ENCODE assay signal across 19 cellular contexts in the genomic region with DNA sequence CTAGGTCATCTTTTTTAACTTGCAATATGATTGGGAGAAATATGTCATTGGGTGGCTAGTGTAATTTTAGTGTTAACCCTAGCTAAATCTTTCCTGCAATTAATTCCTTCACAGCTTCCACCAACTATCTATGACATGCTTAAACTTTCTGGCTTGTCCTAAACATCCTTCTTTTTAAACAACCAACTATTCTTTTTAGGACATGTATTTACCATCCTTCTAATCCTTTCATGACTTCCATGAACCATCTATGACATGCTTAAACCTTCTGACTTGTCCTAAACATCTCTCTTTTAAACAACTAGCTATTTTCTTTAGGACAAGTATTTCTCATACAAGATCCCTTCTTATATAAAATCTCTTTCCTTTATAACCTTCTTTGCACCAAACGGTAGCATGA.
DNase-seq lines count a peak whose midpoint lies in the region; ATAC-seq, FAIRE-seq and TF ChIP-seq lines count a peak whose summit lies in the region.
"Had no signal": no experiment of that assay in that cellular context is flagged by ENCODE, and none has a peak within 500 bp of the region (broad histone marks: within the 10 kb centered on the region; RNA-seq: fewer than 3 reads in every experiment).

No MANE protein-coding gene starts in this region.

- peaks cover 31% of the 10 kb centered on the region for H3K36me3 Mint-ChIP-seq in nephron progenitor cell (ENCODE audit: low read depth)
- H3K36me3 Mint-ChIP-seq in T-helper 2 cell treated with Interferon-gamma antibody and Interleukin-4, amounts not matched to agents 5 μg/mL and 100 μg/mL, for 36 hours (ENCODE audit: low read depth) = no peaks in the 10 kb centered on the region
- H3K36me3 Mint-ChIP-seq: CD14-positive monocyte; CD8-positive, alpha-beta T cell had no signal

- no peaks in the 10 kb centered on the region for H3K4me1 Mint-ChIP-seq in nephron progenitor cell
- H3K4me1 Mint-ChIP-seq in T-helper 2 cell treated with Interferon-gamma antibody and Interleukin-4, amounts not matched to agents 5 μg/mL and 100 μg/mL, for 36 hours (ENCODE audit: low read depth) = no peaks in the 10 kb centered on the region
- H3K4me1 Mint-ChIP-seq: CD14-positive monocyte had no signal

- H3K27me3 Mint-ChIP-seq in nephron progenitor cell (ENCODE audit: low read depth, poor library complexity) = peaks cover 9% of the 10 kb centered on the region
- no peaks in the 10 kb centered on the region for H3K27me3 Mint-ChIP-seq in T-helper 2 cell treated with Interferon-gamma antibody and Interleukin-4, amounts not matched to agents 5 μg/mL and 100 μg/mL, for 36 hours (ENCODE audit: low read depth)

- H3K23me2 ChIP-seq in H1 (ENCODE audit: low read depth, low read length) = no peaks in the 10 kb centered on the region

- H3K23ac ChIP-seq in H1 (ENCODE audit: insufficient read length) = no peak overlapping the region

- no peak for TF ChIP-seq EP300 in H1 (IDR thresholded peaks at IDR 0.05; ENCODE audit: borderline replicate concordance in 1 of 2, low read depth in 2 of 2, low read length in 2 of 2)

- no peak overlapping the region for H3K14ac ChIP-seq in H1 (ENCODE audit: insufficient read length)

- no peak overlapping the region for H2AK5ac ChIP-seq in H1 (ENCODE audit: low read depth, low read length)

- TF ChIP-seq CTCF in H1 (IDR thresholded peaks at IDR 0.05; ENCODE audit: control extremely low read depth in 1 of 3, insufficient read depth in 1 of 3, low read depth in 1 of 3, low read length in 3 of 3) (no peak), nephron progenitor cell (IDR thresholded peaks at IDR 0.05) (no peak)

- no peaks in the 10 kb centered on the region for H3K4me1 ChIP-seq in H1 (replicated peaks in 1 of 4; ENCODE audit: control insufficient read depth in 3 of 4, insufficient read depth in 4 of 4, low read length in 3 of 4)
- H3K4me1 ChIP-seq: HAP-1 had no signal

- H3K27ac ChIP-seq in H1 (ENCODE audit: low read depth, low read length) = no peak overlapping the region
- H3K27ac ChIP-seq: KMS-11 had no signal

- TF ChIP-seq RAD21 in H1 (IDR thresholded peaks at IDR 0.05 in 1 of 2, conservative IDR thresholded peaks at IDR 0.05 in 1 of 2; ENCODE audit: low read depth in 2 of 2, low read length in 2 of 2) = no peak

- H3K9me3 ChIP-seq in H1 (ENCODE audit: insufficient read depth in 2 of 2, low read depth in 1 of 2, low read length in 1 of 2) = peaks cover 67 to 71% of the 10 kb centered on the region in 2 experiments

- no peak for TF ChIP-seq POLR2A in H1 (IDR thresholded peaks at IDR 0.05; ENCODE audit: control extremely low read depth in 1 of 2, low read depth in 2 of 2, low read length in 2 of 2)

- H4K8ac ChIP-seq in H1 (ENCODE audit: extremely low read depth, insufficient read depth, low read length) = no peak overlapping the region

- H3K36me3 ChIP-seq in H1 (ENCODE audit: control insufficient read depth in 2 of 4, insufficient read depth in 4 of 4, low read length in 3 of 4) = peaks cover 0 to 3% (median 0%) of the 10 kb centered on the region in 4 experiments; a peak in 2 of 8 replicates
- H3K36me3 ChIP-seq: HAP-1 had no signal

- peaks cover 0 to 1% (median 0%) of the 10 kb centered on the region in 4 experiments; a peak in 1 of 7 replicates for H3K27me3 ChIP-seq in H1 (replicated peaks in 1 of 4; ENCODE audit: control insufficient read depth in 3 of 4, extremely low read depth in 1 of 4, insufficient read depth in 3 of 4, low read length in 3 of 4)

- no peak overlapping the region for H2AFZ ChIP-seq in H1 (ENCODE audit: low read length)

- no peak overlapping the region for H3K4me2 ChIP-seq in H1 (ENCODE audit: insufficient read depth in 1 of 2, low read depth in 2 of 2, low read length in 2 of 2)
- H3K4me2 ChIP-seq: KMS-11 had no signal

- H2BK5ac ChIP-seq in H1 (ENCODE audit: low read depth, low read length) = no peak overlapping the region

- no peak overlapping the region for H2BK120ac ChIP-seq in H1 (replicated peaks; ENCODE audit: low read depth, low read length)

- no peak overlapping the region for H3K56ac ChIP-seq in H1 (replicated peaks; ENCODE audit: insufficient read length, low read depth, low read length)

- H4K20me1 ChIP-seq in H1 (replicated peaks in 1 of 2; ENCODE audit: control insufficient read depth in 1 of 2, insufficient read depth in 2 of 2, low read length in 2 of 2) = no peaks in the 10 kb centered on the region

- POLR2A ChIA-PET in H1 (lab: Charles Lee; ENCODE audit: partially characterized antibody) = no interaction called here

- no peak overlapping the region for H3K4me3 Mint-ChIP-seq in nephron progenitor cell
- no peak overlapping the region for H3K4me3 Mint-ChIP-seq in T-helper 2 cell treated with Interferon-gamma antibody and Interleukin-4, amounts not matched to agents 5 μg/mL and 100 μg/mL, for 36 hours
- H3K4me3 Mint-ChIP-seq: CD14-positive monocyte; CD8-positive, alpha-beta T cell; HFFc6 had no signal

- H2BK12ac ChIP-seq in H1 (ENCODE audit: low read depth, low read length) = no peak overlapping the region

- no peak overlapping the region for H2BK20ac ChIP-seq in H1 (ENCODE audit: low read length)

- H3K4ac ChIP-seq in H1 (replicated peaks; ENCODE audit: insufficient read length, low read depth, low read length) = no peak overlapping the region

- no peak for FAIRE-seq in H1 (lab: Jason Lieb, UNC)
- FAIRE-seq: HepG2, HTR-8/SVneo had no signal

- no peak overlapping the region for H4K5ac ChIP-seq in H1 (ENCODE audit: insufficient read length, low read depth, low read length)

- H3K79me1 ChIP-seq in H1 (ENCODE audit: low read depth, low read length) = no peaks in the 10 kb centered on the region

- CTCF ChIA-PET in H1 (lab: Charles Lee; ENCODE audit: partially characterized antibody) = no interaction called here

- H3K79me2 ChIP-seq in H1 (ENCODE audit: control insufficient read depth in 1 of 2, insufficient read depth in 2 of 2, low read length in 2 of 2) = no peaks in the 10 kb centered on the region

- no peak for ATAC-seq in GM18909 (IDR thresholded peaks at IDR 0.05; ENCODE audit: poor library complexity, unreplicated experiment)
- ATAC-seq: CD8-positive, alpha-beta T cell; HepG2 had no signal

- WGBS in H1 (ENCODE audit: extremely low coverage in 1 of 2, insufficient coverage in 1 of 2, insufficient read length in 1 of 2, insufficient replicate concordance in 2 of 2, low coverage in 1 of 2, low lambda C conversion rate in 2 of 2, missing lambda C conversion rate in 1 of 2), 2 experiments = 82% methylated on average over 1 of the region's 1 CpG; no CpG with 5 or more reads in 1 of the 2 experiments

- no peak overlapping the region for H2BK15ac ChIP-seq in H1 (ENCODE audit: low read length)

- no peak overlapping the region for H4K91ac ChIP-seq in H1 (replicated peaks; ENCODE audit: insufficient read length, low read length)

- H3K18ac ChIP-seq in H1 (ENCODE audit: extremely low read depth, low read length) = no peak overlapping the region

- H3K9ac ChIP-seq in H1 (replicated peaks in 1 of 4; ENCODE audit: extremely low read depth in 1 of 4, low read depth in 3 of 4, low read length in 3 of 4) = no peak overlapping the region
- H3K9ac ChIP-seq: KMS-11 had no signal

- H3K27ac Mint-ChIP-seq in nephron progenitor cell = no peak overlapping the region
- no peak overlapping the region for H3K27ac Mint-ChIP-seq in T-helper 2 cell treated with Interferon-gamma antibody and Interleukin-4, amounts not matched to agents 5 μg/mL and 100 μg/mL, for 36 hours
- H3K27ac Mint-ChIP-seq: CD14-positive monocyte; CD8-positive, alpha-beta T cell; HFFc6 had no signal

- peak; percentile 0 for DNase-seq in A172 (ENCODE audit: low spot score)
- peak; percentile 16 for DNase-seq in DMS114 treated with DMSO at 0.1 percent for 48 hours (lab: John Stamatoyannopoulos, UW; ENCODE audit: unreplicated experiment)
- DNase-seq in LHCN-M2 (ENCODE audit: low read depth) = peak; percentile 0
- no peak for DNase-seq in H1 (ENCODE audit: low read depth in 1 of 2, low spot score in 2 of 2)
- DNase-seq in superior temporal gyrus (ENCODE audit: extremely low spot score) = no peak
- DNase-seq in nephron progenitor cell = no peak
- DNase-seq in T-helper 2 cell treated with Interferon-gamma antibody and Interleukin-4, amounts not matched to agents 5 μg/mL and 100 μg/mL, for 36 hours (ENCODE audit: low spot score) = no peak
- DNase-seq: CD8-positive, alpha-beta T cell; COR-L47; DND-41; GDM1; GOT3; HFFc6 had no signal

- H3K4me3 ChIP-seq in H1 (ENCODE audit: extremely low read depth in 1 of 4, insufficient read depth in 2 of 4, low read depth in 3 of 4, low read length in 4 of 4) = no peak overlapping the region
- H3K4me3 ChIP-seq: HAP-1 had no signal

- H3K9me3 Mint-ChIP-seq in nephron progenitor cell = peaks cover 86% of the 10 kb centered on the region
- peaks cover 56% of the 10 kb centered on the region for H3K9me3 Mint-ChIP-seq in T-helper 2 cell treated with Interferon-gamma antibody and Interleukin-4, amounts not matched to agents 5 μg/mL and 100 μg/mL, for 36 hours

TF ChIP-seq in H1, 55 proteins besides CTCF, POLR2A, EP300 and RAD21:
- no peak for TF ChIP-seq SP1 (IDR thresholded peaks at IDR 0.05; ENCODE audit: low read depth, low read length)
- 0 out of 2 replicates have a peak, but pooled peaks have one; percentile 34 for TF ChIP-seq CBX5 (IDR thresholded peaks at IDR 0.05; ENCODE audit: low read depth, low read length)
- no peak for TF ChIP-seq SIRT6 (IDR thresholded peaks at IDR 0.05; ENCODE audit: low read length)
- no peak for TF ChIP-seq TAF7 (optimal IDR thresholded peaks at IDR 0.05; ENCODE audit: borderline replicate concordance, low read depth, low read length)
TF ChIP-seq in H1: peak in this region for 1.

Comparison
In these comparisons a context has a peak if more than half of its experiments do, and no peak if none do; other contexts are left out.
1. DNase-seq: peak in A172 (single experiment), DMS114 treated with DMSO at 0.1 percent for 48 hours (single experiment) and LHCN-M2 (single experiment); none in H1 (0 of 2), superior temporal gyrus (single experiment), nephron progenitor cell (single experiment) and T-helper 2 cell treated with Interferon-gamma antibody and Interleukin-4, amounts not matched to agents 5 μg/mL and 100 μg/mL, for 36 hours (single experiment).